8 cellular contexts compared by ENCODE assay signal in the genomic region with DNA sequence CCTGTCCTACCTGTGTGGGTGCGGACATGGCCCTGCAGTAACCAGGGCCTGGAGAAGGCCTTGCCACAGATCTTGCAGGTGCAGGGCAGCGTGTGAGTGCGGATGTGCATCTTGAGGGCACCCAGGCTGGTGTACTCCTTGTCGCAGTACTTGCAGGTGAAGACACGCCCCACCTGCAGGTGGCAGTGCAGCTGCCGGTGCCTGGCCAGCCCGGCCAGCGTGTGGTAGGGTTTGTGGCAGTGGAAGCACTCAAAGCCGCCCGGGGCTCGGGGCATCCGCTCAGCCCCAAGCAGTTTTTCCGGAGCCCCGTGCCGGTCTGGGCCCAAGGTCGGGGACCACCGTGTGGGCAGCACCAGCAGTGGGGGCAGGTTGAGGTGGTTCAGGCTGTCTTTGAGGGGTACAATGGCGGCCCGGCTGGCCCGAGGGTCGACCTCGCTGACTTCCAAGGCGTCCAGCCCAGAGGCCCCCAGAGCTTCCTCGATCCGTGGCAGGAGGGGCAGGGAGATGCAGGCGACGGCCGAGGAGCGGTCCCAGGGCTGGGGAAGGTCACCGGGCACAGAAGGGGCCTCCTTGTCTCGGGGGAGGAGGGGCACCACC. TPM values are rescaled to one million over a fixed set of nuclear protein-coding genes. Genes with fewer than 3 reads are reported as not detected.
DNase-seq lines count a peak whose midpoint lies in the region; ATAC-seq, FAIRE-seq and TF ChIP-seq lines count a peak whose summit lies in the region.

No MANE protein-coding gene starts in this region.

- peak; percentile 83 for FAIRE-seq in urothelium cell line (lab: Jason Lieb, UNC)

- H3K36me3 Mint-ChIP-seq in activated CD8-positive, alpha-beta T cell treated with anti-CD3 and anti-CD28 coated beads, Interleukin-2, amount 10 ng/mL, durations not matched to agents 7 days and 5 days (ENCODE audit: low read depth): peaks cover 26% of the 10 kb centered on the region
- H3K36me3 Mint-ChIP-seq in glutamatergic neuron (ENCODE audit: unreplicated experiment): no peaks in the 10 kb centered on the region

- peaks cover 48% of the 10 kb centered on the region for H3K4me1 Mint-ChIP-seq in activated CD8-positive, alpha-beta T cell treated with anti-CD3 and anti-CD28 coated beads, Interleukin-2, amount 10 ng/mL, durations not matched to agents 7 days and 5 days (ENCODE audit: low read depth)
- H3K4me1 Mint-ChIP-seq in glutamatergic neuron (ENCODE audit: low read depth, unreplicated experiment): peaks cover 1% of the 10 kb centered on the region

- no peaks in the 10 kb centered on the region for H3K27me3 Mint-ChIP-seq in activated CD8-positive, alpha-beta T cell treated with anti-CD3 and anti-CD28 coated beads, Interleukin-2, amount 10 ng/mL, durations not matched to agents 7 days and 5 days (ENCODE audit: low read depth)
- peaks cover 8% of the 10 kb centered on the region for H3K27me3 Mint-ChIP-seq in glutamatergic neuron (ENCODE audit: unreplicated experiment)

- no peaks in the 10 kb centered on the region for H3K9me3 Mint-ChIP-seq in activated CD8-positive, alpha-beta T cell treated with anti-CD3 and anti-CD28 coated beads, Interleukin-2, amount 10 ng/mL, durations not matched to agents 7 days and 5 days (ENCODE audit: insufficient read depth)
- no peaks in the 10 kb centered on the region for H3K9me3 Mint-ChIP-seq in glutamatergic neuron (ENCODE audit: unreplicated experiment)

- peak overlapping the region; percentile 68 for H3K4me3 Mint-ChIP-seq in activated CD8-positive, alpha-beta T cell treated with anti-CD3 and anti-CD28 coated beads, Interleukin-2, amount 10 ng/mL, durations not matched to agents 7 days and 5 days
- H3K4me3 Mint-ChIP-seq in glutamatergic neuron (ENCODE audit: unreplicated experiment): no peak overlapping the region

- TF ChIP-seq CTCF in glutamatergic neuron (IDR thresholded peaks at IDR 0.05; ENCODE audit: partially characterized antibody, unreplicated experiment): peak; percentile 22

- ATAC-seq in HG02981 (IDR thresholded peaks at IDR 0.05; ENCODE audit: unreplicated experiment) (peak; percentile 5), GM21423 (IDR thresholded peaks at IDR 0.05; ENCODE audit: unreplicated experiment) (no peak)
- peak; percentile 21 for ATAC-seq in activated CD8-positive, alpha-beta T cell treated with anti-CD3 and anti-CD28 coated beads, Interleukin-2, amount 10 ng/mL, durations not matched to agents 7 days and 5 days

- CTCF ChIA-PET in activated CD8-positive, alpha-beta T cell treated with anti-CD3 and anti-CD28 coated beads, Interleukin-2, amount 10 ng/mL, durations not matched to agents 7 days and 5 days (lab: Charles Lee): interaction anchor here (0.7 to 1.9 kb wide), 8 partner anchors 11 to 62 kb away, joined by 3 to 8 read pairs (median 5); a partner anchor contains a TSS

- peak; percentile 72 for DNase-seq in ELF-1 (ENCODE audit: low read depth, low spot score)
- DNase-seq in activated CD8-positive, alpha-beta T cell treated with anti-CD3 and anti-CD28 coated beads, Interleukin-2, amount 10 ng/mL, durations not matched to agents 7 days and 5 days: peak; percentile 68
- DNase-seq in glutamatergic neuron: no peak
- no peak for DNase-seq in urothelium cell line (ENCODE audit: low spot score)
- DNase-seq in cerebellum (ENCODE audit: low spot score): no peak
- DNase-seq in CD1c-positive myeloid dendritic cell (ENCODE audit: extremely low spot score): no peak

- POLR2A ChIA-PET in activated CD8-positive, alpha-beta T cell treated with anti-CD3 and anti-CD28 coated beads, Interleukin-2, amount 10 ng/mL, durations not matched to agents 7 days and 5 days (lab: Charles Lee): interaction anchor here (0.6 to 2.0 kb wide), 4 partner anchors 19 to 33 kb away, joined by 3 to 7 read pairs (median 3); no protein-coding TSS in a partner anchor

- H3K27ac Mint-ChIP-seq in activated CD8-positive, alpha-beta T cell treated with anti-CD3 and anti-CD28 coated beads, Interleukin-2, amount 10 ng/mL, durations not matched to agents 7 days and 5 days: peak overlapping the region; percentile 96
- H3K27ac Mint-ChIP-seq in glutamatergic neuron (ENCODE audit: unreplicated experiment): no peak overlapping the region

RNA-seq across cellular contexts. Expression of a gene that starts 5.1 kb away (rescaled TPM):
- total RNA-seq in activated CD8-positive, alpha-beta T cell treated with anti-CD3 and anti-CD28 coated beads, Interleukin-2, amount 10 ng/mL, durations not matched to agents 7 days and 5 days: 10 to 100 TPM; 13.4 to 14.3 TPM
- total RNA-seq in glutamatergic neuron (ENCODE audit: unreplicated experiment): not detected
- not detected for total RNA-seq in cerebellum

RNA-seq across cellular contexts. Expression of a gene that starts 18.3 kb away (rescaled TPM):
- total RNA-seq in activated CD8-positive, alpha-beta T cell treated with anti-CD3 and anti-CD28 coated beads, Interleukin-2, amount 10 ng/mL, durations not matched to agents 7 days and 5 days: 10 to 100 TPM; 86.0 to 96.1 TPM
- 227 TPM for total RNA-seq in glutamatergic neuron (ENCODE audit: unreplicated experiment)
- total RNA-seq in cerebellum: 24.1 TPM

RNA-seq across cellular contexts. Expression of a gene that starts 25.0 kb away (rescaled TPM):
- total RNA-seq in activated CD8-positive, alpha-beta T cell treated with anti-CD3 and anti-CD28 coated beads, Interleukin-2, amount 10 ng/mL, durations not matched to agents 7 days and 5 days: 100 to 1,000 TPM; 144 to 166 TPM
- total RNA-seq in glutamatergic neuron (ENCODE audit: unreplicated experiment) (26.5 TPM), cerebellum (9.3 TPM)

RNA-seq across cellular contexts. Expression of a gene that starts 25.1 kb away (rescaled TPM):
- 10 to 100 TPM; 27.5 to 29.2 TPM for total RNA-seq in activated CD8-positive, alpha-beta T cell treated with anti-CD3 and anti-CD28 coated beads, Interleukin-2, amount 10 ng/mL, durations not matched to agents 7 days and 5 days
- total RNA-seq in glutamatergic neuron (ENCODE audit: unreplicated experiment) (32.4 TPM), cerebellum (8.8 TPM)

RNA-seq across cellular contexts. Expression of a gene that starts 30.3 kb away (rescaled TPM):
- total RNA-seq in activated CD8-positive, alpha-beta T cell treated with anti-CD3 and anti-CD28 coated beads, Interleukin-2, amount 10 ng/mL, durations not matched to agents 7 days and 5 days: 100 to 1,000 TPM; 568 to 599 TPM
- 28.7 TPM for total RNA-seq in glutamatergic neuron (ENCODE audit: unreplicated experiment)
- total RNA-seq in cerebellum: 23.3 TPM

Comparison
In these comparisons a context has a peak if more than half of its experiments do, and no peak if none do; other contexts are left out.
1. DNase-seq: peak in ELF-1 (single experiment) and activated CD8-positive, alpha-beta T cell treated with anti-CD3 and anti-CD28 coated beads, Interleukin-2, amount 10 ng/mL, durations not matched to agents 7 days and 5 days (single experiment); none in glutamatergic neuron (single experiment), urothelium cell line (single experiment), cerebellum (single experiment) and CD1c-positive myeloid dendritic cell (single experiment).
2. RNA of a gene that starts 5.1 kb away (total RNA-seq): 13.4 to 14.3 TPM in activated CD8-positive, alpha-beta T cell treated with anti-CD3 and anti-CD28 coated beads, Interleukin-2, amount 10 ng/mL, durations not matched to agents 7 days and 5 days; not detected in glutamatergic neuron (single experiment) and not detected in cerebellum (single experiment); every median in the first group is over 10 times any median in the second.